1 cellular context compared by ENCODE assay signal in the genomic region with DNA sequence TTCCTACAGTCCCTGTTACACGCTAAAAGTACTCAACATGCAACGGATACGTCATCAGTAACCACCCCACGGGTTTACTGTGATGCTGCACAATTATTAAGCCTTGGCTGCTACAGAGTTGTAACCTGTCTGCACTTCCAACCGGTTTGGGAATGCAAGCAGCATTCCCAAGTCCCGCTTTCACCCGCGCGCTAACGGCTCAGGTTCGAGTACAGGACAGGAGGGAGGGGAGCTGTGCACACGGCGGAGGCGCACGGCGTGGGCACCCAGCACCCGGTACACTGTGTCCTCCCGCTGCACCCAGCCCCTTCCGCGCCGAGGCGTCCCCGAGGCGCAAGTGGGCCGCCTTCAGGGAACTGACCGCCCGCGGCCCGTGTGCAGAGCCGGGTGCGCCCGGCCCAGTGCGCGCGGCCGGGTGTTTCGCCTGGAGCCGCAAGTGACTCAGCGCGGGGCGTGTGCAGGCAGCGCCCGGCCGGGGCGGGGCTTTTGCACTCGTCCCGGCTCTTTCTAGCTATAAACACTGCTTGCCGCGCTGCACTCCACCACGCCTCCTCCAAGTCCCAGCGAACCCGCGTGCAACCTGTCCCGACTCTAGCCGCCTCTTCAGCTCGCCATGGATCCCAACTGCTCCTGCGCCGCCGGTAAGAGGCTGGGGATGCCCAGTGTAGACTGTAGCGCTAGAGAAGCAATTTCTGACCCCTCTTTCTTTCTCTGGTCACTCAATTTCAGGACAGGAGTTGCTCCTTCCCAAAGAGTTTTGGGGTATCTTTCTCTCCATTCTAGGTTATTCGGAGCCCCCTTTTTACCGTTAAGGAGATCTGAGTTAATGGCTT.
TF ChIP-seq lines count a peak whose summit lies in the region.

A gene (plus strand): TSS at position 542 of the 833 bp plus-strand sequence. CDS start 72 bp downstream, at position 614.

TF ChIP-seq in HepG2, 621 proteins besides CTCF, POLR2A, EP300 and RAD21 (continued from another document and continues in another):
- TF ChIP-seq, protein P1, sequence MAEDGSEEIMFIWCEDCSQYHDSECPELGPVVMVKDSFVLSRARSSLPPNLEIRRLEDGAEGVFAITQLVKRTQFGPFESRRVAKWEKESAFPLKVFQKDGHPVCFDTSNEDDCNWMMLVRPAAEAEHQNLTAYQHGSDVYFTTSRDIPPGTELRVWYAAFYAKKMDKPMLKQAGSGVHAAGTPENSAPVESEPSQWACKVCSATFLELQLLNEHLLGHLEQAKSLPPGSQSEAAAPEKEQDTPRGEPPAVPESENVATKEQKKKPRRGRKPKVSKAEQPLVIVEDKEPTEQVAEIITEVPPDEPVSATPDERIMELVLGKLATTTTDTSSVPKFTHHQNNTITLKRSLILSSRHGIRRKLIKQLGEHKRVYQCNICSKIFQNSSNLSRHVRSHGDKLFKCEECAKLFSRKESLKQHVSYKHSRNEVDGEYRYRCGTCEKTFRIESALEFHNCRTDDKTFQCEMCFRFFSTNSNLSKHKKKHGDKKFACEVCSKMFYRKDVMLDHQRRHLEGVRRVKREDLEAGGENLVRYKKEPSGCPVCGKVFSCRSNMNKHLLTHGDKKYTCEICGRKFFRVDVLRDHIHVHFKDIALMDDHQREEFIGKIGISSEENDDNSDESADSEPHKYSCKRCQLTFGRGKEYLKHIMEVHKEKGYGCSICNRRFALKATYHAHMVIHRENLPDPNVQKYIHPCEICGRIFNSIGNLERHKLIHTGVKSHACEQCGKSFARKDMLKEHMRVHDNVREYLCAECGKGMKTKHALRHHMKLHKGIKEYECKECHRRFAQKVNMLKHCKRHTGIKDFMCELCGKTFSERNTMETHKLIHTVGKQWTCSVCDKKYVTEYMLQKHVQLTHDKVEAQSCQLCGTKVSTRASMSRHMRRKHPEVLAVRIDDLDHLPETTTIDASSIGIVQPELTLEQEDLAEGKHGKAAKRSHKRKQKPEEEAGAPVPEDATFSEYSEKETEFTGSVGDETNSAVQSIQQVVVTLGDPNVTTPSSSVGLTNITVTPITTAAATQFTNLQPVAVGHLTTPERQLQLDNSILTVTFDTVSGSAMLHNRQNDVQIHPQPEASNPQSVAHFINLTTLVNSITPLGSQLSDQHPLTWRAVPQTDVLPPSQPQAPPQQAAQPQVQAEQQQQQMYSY (CRISPR knock-in tag; IDR thresholded peaks at IDR 0.05): peak; percentile 70; the same call in 1 of the 2 replicates
- TF ChIP-seq ELF3 (CRISPR knock-in tag; IDR thresholded peaks at IDR 0.05) (no peak; the same call in 1 of the 2 replicates), ZNF335 (CRISPR knock-in tag; IDR thresholded peaks at IDR 0.05) (no peak; the same call in 1 of the 2 replicates), ZFP36L1 (CRISPR knock-in tag; IDR thresholded peaks at IDR 0.05) (no peak), ZNF747 (CRISPR knock-in tag; IDR thresholded peaks at IDR 0.05; ENCODE audit: borderline replicate concordance) (no peak; the same call in 1 of the 2 replicates), PHF21A (CRISPR knock-in tag; IDR thresholded peaks at IDR 0.05) (peak; percentile 94), MXI1 (IDR thresholded peaks at IDR 0.05; ENCODE audit: borderline replicate concordance, low read depth, low read length) (peak; percentile 96; the same call in 2 of the 3 replicates), ZNF430 (CRISPR knock-in tag; IDR thresholded peaks at IDR 0.05) (peak; percentile 88), ATF7-NPFF (CRISPR knock-in tag; IDR thresholded peaks at IDR 0.05; ENCODE audit: low read depth) (no peak; the same call in 1 of the 2 replicates), ZNF33B (CRISPR knock-in tag; IDR thresholded peaks at IDR 0.05) (peak; percentile 73; the same call in 1 of the 2 replicates), ZNF839 (CRISPR knock-in tag; IDR thresholded peaks at IDR 0.05; ENCODE audit: borderline replicate concordance) (0 out of 2 replicates have a peak, but pooled peaks have one; percentile 30), HIVEP1 (CRISPR knock-in tag; IDR thresholded peaks at IDR 0.05) (peak; percentile 60; the same call in 1 of the 2 replicates), JUND (CRISPR knock-in tag; IDR thresholded peaks at IDR 0.05) (peak; percentile 83; the same call in 1 of the 2 replicates), ZNF34 (CRISPR knock-in tag; IDR thresholded peaks at IDR 0.05; ENCODE audit: borderline replicate concordance) (no peak), ZNF879 (CRISPR knock-in tag; IDR thresholded peaks at IDR 0.05) (no peak; the same call in 1 of the 2 replicates), ETV5 (CRISPR knock-in tag; IDR thresholded peaks at IDR 0.05; ENCODE audit: borderline replicate concordance) (peak; percentile 41; the same call in 1 of the 2 replicates), ELF1 (CRISPR knock-in tag; IDR thresholded peaks at IDR 0.05) (0 out of 2 replicates have a peak, but pooled peaks have one; percentile 5), RFX5 (IDR thresholded peaks at IDR 0.05; ENCODE audit: low read depth, low read length) (peak; percentile 91), YEATS4 (CRISPR knock-in tag; IDR thresholded peaks at IDR 0.05; ENCODE audit: borderline replicate concordance) (peak; percentile 62; the same call in 1 of the 2 replicates), ZNF44 (CRISPR knock-in tag; IDR thresholded peaks at IDR 0.05) (no peak), TBX3 (IDR thresholded peaks at IDR 0.05; ENCODE audit: borderline replicate concordance) (no peak), ZNF547 (CRISPR knock-in tag; IDR thresholded peaks at IDR 0.05) (peak; percentile 49; the same call in 1 of the 2 replicates), ATAD3A (CRISPR knock-in tag; IDR thresholded peaks at IDR 0.05) (peak; percentile 91; the same call in 1 of the 2 replicates), ATF7 (IDR thresholded peaks at IDR 0.05) (peak; percentile 36; the same call in 1 of the 2 replicates), ATF7 (CRISPR knock-in tag; IDR thresholded peaks at IDR 0.05) (no peak), KLF15 (CRISPR knock-in tag; IDR thresholded peaks at IDR 0.05; ENCODE audit: borderline replicate concordance) (no peak), NBN (conservative IDR thresholded peaks at IDR 0.05) (no peak), ZNF180 (CRISPR knock-in tag; IDR thresholded peaks at IDR 0.05; ENCODE audit: borderline replicate concordance, low read depth) (peak; percentile 70; the same call in 1 of the 2 replicates), ZNF530 (CRISPR knock-in tag; IDR thresholded peaks at IDR 0.05; ENCODE audit: low read depth) (0 out of 2 replicates have a peak, but pooled peaks have one; percentile 19), ZNF274 (CRISPR knock-in tag; IDR thresholded peaks at IDR 0.05) (no peak)
- TF ChIP-seq, protein P2, sequence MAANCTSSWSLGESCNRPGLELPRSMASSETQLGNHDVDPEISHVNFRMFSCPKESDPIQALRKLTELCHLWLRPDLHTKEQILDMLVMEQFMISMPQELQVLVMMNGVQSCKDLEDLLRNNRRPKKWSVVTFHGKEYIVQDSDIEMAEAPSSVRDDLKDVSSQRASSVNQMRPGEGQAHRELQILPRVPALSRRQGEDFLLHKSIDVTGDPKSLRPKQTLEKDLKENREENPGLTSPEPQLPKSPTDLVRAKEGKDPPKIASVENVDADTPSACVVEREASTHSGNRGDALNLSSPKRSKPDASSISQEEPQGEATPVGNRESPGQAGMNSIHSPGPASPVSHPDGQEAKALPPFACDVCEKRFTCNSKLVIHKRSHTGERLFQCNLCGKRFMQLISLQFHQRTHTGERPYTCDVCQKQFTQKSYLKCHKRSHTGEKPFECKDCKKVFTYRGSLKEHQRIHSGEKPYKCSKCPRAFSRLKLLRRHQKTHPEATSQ (CRISPR knock-in tag; IDR thresholded peaks at IDR 0.05; ENCODE audit: borderline replicate concordance): no peak; the same call in none of the 2 replicates
- TF ChIP-seq, protein P3, sequence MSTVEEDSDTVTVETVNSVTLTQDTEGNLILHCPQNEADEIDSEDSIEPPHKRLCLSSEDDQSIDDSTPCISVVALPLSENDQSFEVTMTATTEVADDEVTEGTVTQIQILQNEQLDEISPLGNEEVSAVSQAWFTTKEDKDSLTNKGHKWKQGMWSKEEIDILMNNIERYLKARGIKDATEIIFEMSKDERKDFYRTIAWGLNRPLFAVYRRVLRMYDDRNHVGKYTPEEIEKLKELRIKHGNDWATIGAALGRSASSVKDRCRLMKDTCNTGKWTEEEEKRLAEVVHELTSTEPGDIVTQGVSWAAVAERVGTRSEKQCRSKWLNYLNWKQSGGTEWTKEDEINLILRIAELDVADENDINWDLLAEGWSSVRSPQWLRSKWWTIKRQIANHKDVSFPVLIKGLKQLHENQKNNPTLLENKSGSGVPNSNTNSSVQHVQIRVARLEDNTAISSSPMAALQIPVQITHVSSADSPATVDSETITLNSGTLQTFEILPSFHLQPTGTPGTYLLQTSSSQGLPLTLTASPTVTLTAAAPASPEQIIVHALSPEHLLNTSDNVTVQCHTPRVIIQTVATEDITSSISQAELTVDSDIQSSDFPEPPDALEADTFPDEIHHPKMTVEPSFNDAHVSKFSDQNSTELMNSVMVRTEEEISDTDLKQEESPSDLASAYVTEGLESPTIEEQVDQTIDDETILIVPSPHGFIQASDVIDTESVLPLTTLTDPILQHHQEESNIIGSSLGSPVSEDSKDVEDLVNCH (CRISPR knock-in tag; IDR thresholded peaks at IDR 0.05): no peak
- TF ChIP-seq, protein P4, sequence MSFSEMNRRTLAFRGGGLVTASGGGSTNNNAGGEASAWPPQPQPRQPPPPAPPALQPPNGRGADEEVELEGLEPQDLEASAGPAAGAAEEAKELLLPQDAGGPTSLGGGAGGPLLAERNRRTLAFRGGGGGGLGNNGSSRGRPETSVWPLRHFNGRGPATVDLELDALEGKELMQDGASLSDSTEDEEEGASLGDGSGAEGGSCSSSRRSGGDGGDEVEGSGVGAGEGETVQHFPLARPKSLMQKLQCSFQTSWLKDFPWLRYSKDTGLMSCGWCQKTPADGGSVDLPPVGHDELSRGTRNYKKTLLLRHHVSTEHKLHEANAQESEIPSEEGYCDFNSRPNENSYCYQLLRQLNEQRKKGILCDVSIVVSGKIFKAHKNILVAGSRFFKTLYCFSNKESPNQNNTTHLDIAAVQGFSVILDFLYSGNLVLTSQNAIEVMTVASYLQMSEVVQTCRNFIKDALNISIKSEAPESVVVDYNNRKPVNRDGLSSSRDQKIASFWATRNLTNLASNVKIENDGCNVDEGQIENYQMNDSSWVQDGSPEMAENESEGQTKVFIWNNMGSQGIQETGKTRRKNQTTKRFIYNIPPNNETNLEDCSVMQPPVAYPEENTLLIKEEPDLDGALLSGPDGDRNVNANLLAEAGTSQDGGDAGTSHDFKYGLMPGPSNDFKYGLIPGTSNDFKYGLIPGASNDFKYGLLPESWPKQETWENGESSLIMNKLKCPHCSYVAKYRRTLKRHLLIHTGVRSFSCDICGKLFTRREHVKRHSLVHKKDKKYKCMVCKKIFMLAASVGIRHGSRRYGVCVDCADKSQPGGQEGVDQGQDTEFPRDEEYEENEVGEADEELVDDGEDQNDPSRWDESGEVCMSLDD (CRISPR knock-in tag; IDR thresholded peaks at IDR 0.05; ENCODE audit: borderline replicate concordance): 0 out of 2 replicates have a peak, but pooled peaks have one; percentile 20
- TF ChIP-seq, protein P5, sequence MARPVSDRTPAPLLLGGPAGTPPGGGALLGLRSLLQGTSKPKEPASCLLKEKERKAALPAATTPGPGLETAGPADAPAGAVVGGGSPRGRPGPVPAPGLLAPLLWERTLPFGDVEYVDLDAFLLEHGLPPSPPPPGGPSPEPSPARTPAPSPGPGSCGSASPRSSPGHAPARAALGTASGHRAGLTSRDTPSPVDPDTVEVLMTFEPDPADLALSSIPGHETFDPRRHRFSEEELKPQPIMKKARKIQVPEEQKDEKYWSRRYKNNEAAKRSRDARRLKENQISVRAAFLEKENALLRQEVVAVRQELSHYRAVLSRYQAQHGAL (CRISPR knock-in tag; IDR thresholded peaks at IDR 0.05; ENCODE audit: not compliant biosample characterization): peak; percentile 70
- TF ChIP-seq, protein P6, sequence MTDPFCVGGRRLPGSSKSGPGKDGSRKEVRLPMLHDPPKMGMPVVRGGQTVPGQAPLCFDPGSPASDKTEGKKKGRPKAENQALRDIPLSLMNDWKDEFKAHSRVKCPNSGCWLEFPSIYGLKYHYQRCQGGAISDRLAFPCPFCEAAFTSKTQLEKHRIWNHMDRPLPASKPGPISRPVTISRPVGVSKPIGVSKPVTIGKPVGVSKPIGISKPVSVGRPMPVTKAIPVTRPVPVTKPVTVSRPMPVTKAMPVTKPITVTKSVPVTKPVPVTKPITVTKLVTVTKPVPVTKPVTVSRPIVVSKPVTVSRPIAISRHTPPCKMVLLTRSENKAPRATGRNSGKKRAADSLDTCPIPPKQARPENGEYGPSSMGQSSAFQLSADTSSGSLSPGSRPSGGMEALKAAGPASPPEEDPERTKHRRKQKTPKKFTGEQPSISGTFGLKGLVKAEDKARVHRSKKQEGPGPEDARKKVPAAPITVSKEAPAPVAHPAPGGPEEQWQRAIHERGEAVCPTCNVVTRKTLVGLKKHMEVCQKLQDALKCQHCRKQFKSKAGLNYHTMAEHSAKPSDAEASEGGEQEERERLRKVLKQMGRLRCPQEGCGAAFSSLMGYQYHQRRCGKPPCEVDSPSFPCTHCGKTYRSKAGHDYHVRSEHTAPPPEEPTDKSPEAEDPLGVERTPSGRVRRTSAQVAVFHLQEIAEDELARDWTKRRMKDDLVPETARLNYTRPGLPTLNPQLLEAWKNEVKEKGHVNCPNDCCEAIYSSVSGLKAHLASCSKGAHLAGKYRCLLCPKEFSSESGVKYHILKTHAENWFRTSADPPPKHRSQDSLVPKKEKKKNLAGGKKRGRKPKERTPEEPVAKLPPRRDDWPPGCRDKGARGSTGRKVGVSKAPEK (CRISPR knock-in tag; IDR thresholded peaks at IDR 0.05; ENCODE audit: borderline replicate concordance): peak; percentile 63; the same call in 1 of the 2 replicates
